21 cellular contexts compared by ENCODE assay signal in the genomic region with DNA sequence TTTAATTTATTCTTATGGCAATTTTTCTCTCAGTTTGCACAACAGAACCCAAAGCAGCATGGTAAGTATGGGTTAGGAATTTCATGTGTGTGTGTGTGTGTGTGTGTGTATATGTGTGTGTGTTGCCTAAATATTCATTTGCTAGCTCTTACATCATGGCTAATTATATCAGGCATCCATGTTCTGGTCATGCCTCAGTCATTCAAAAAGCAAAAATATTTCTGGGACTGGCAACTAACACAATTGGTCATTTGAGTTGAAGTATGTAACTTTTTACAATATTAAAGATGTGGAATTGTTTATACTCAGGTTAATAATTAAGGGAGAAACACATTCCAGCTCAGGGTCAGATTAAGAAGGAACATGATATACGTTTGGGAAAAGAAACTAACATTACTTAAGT.
"Had no signal": no experiment of that assay in that cellular context is flagged by ENCODE, and none has a peak within 500 bp of the region (broad histone marks: within the 10 kb centered on the region; RNA-seq: fewer than 3 reads in every experiment).

No MANE protein-coding gene starts in this region.

- H3K9me3 Mint-ChIP-seq: activated CD4-positive, alpha-beta T cell treated with anti-CD3 and anti-CD28 coated beads, Interleukin-2, amount 10 ng/mL, durations not matched to agents 7 days and 5 days; activated naive CD4-positive, alpha-beta T cell treated with anti-CD3 and anti-CD28 coated beads, Interleukin-2, amount 10 ng/mL, durations not matched to agents 7 days and 5 days; activated naive CD8-positive, alpha-beta T cell treated with anti-CD3 and anti-CD28 coated beads, Interleukin-2, amount 50 U/mL, for 24 hours; activated T-cell treated with anti-CD3 and anti-CD28 coated beads, Interleukin-2, amount 50 U/mL, for 4 hours; T-cell had no signal

- H3K36me3 ChIP-seq: colonic mucosa, right atrium auricular region, stomach had no signal

- H3K4me1 Mint-ChIP-seq: activated CD4-positive, alpha-beta T cell treated with anti-CD3 and anti-CD28 coated beads, Interleukin-2, amount 10 ng/mL, durations not matched to agents 7 days and 5 days; activated naive CD4-positive, alpha-beta T cell treated with anti-CD3 and anti-CD28 coated beads, Interleukin-2, amount 10 ng/mL, durations not matched to agents 7 days and 5 days; activated naive CD8-positive, alpha-beta T cell treated with anti-CD3 and anti-CD28 coated beads, Interleukin-2, amount 50 U/mL, for 24 hours; central memory CD8-positive, alpha-beta T cell; T-cell had no signal

- H3K36me3 Mint-ChIP-seq: activated naive CD4-positive, alpha-beta T cell treated with anti-CD3 and anti-CD28 coated beads, Interleukin-2, amount 10 ng/mL, durations not matched to agents 7 days and 5 days; mesothelial cell of epicardium; T-cell had no signal

- H3K27ac Mint-ChIP-seq: activated CD4-positive, alpha-beta T cell treated with anti-CD3 and anti-CD28 coated beads, Interleukin-2, amount 10 ng/mL, durations not matched to agents 7 days and 5 days; activated CD8-positive, alpha-beta T cell treated with anti-CD3 and anti-CD28 coated beads, Interleukin-2, amount 10 ng/mL, durations not matched to agents 7 days and 5 days; activated naive CD4-positive, alpha-beta T cell treated with anti-CD3 and anti-CD28 coated beads, Interleukin-2, amount 10 ng/mL, durations not matched to agents 7 days and 5 days; activated naive CD8-positive, alpha-beta T cell treated with anti-CD3 and anti-CD28 coated beads, Interleukin-2, amount 50 U/mL, for 24 hours; mesothelial cell of epicardium; T-cell had no signal

- H3K4me3 ChIP-seq: colonic mucosa, right atrium auricular region, skin epidermis, stomach had no signal

- H3K4me3 Mint-ChIP-seq: activated CD4-positive, alpha-beta T cell treated with anti-CD3 and anti-CD28 coated beads, Interleukin-2, amount 10 ng/mL, durations not matched to agents 7 days and 5 days; activated CD8-positive, alpha-beta T cell treated with anti-CD3 and anti-CD28 coated beads, Interleukin-2, amount 10 ng/mL, durations not matched to agents 7 days and 5 days; activated naive CD4-positive, alpha-beta T cell treated with anti-CD3 and anti-CD28 coated beads, Interleukin-2, amount 10 ng/mL, durations not matched to agents 7 days and 5 days; activated naive CD8-positive, alpha-beta T cell treated with anti-CD3 and anti-CD28 coated beads, Interleukin-2, amount 50 U/mL, for 24 hours; activated T-cell treated with anti-CD3 and anti-CD28 coated beads, Interleukin-2, amount 50 U/mL, for 4 hours; central memory CD8-positive, alpha-beta T cell; mesothelial cell of epicardium; T-cell had no signal

- H3K9me3 ChIP-seq: colonic mucosa, right atrium auricular region, stomach had no signal

- H3K27me3 Mint-ChIP-seq: activated CD4-positive, alpha-beta T cell treated with anti-CD3 and anti-CD28 coated beads, Interleukin-2, amount 10 ng/mL, durations not matched to agents 7 days and 5 days; activated naive CD4-positive, alpha-beta T cell treated with anti-CD3 and anti-CD28 coated beads, Interleukin-2, amount 10 ng/mL, durations not matched to agents 7 days and 5 days; activated naive CD8-positive, alpha-beta T cell treated with anti-CD3 and anti-CD28 coated beads, Interleukin-2, amount 50 U/mL, for 24 hours; central memory CD8-positive, alpha-beta T cell; T-cell had no signal

- H3K4me1 ChIP-seq: colonic mucosa, right atrium auricular region had no signal

- H3K27ac ChIP-seq: colonic mucosa, right atrium auricular region, skin epidermis had no signal

- H3K27me3 ChIP-seq: colonic mucosa, right atrium auricular region, stomach had no signal

- DNase-seq: activated CD4-positive, alpha-beta T cell treated with anti-CD3 and anti-CD28 coated beads, Interleukin-2, amount 10 ng/mL, durations not matched to agents 7 days and 5 days; activated CD8-positive, alpha-beta T cell treated with anti-CD3 and anti-CD28 coated beads, Interleukin-2, amount 10 ng/mL, durations not matched to agents 7 days and 5 days; activated effector memory CD4-positive, alpha-beta T cell treated with Interleukin-2 at 50 U/mL for 16 hours; activated naive CD4-positive, alpha-beta T cell treated with anti-CD3 and anti-CD28 coated beads, Interleukin-2, amount 10 ng/mL, durations not matched to agents 7 days and 5 days; activated naive CD8-positive, alpha-beta T cell treated with anti-CD3 and anti-CD28 coated beads, Interleukin-2, amount 50 U/mL, for 24 hours; activated T-cell treated with anti-CD3 and anti-CD28 coated beads, Interleukin-2, amount 50 U/mL, for 4 hours; aorta; colonic mucosa; erythroblast; foreskin melanocyte; head of caudate nucleus; occipital lobe; stimulated activated CD4-positive, alpha-beta T cell treated with anti-CD3 and anti-CD28 coated beads, Interleukin-15, amount 100 ng/mL, for 24 hours; stimulated activated CD4-positive, alpha-beta T cell treated with anti-CD3 and anti-CD28 coated beads, Interleukin-4, amount 100 ng/mL, for 1 hour; stomach; T-cell; trophoblast cell had no signal

- ATAC-seq: activated CD8-positive, alpha-beta T cell treated with anti-CD3 and anti-CD28 coated beads, Interleukin-2, amount 10 ng/mL, durations not matched to agents 7 days and 5 days; activated naive CD8-positive, alpha-beta T cell treated with anti-CD3 and anti-CD28 coated beads, Interleukin-2, amount 50 U/mL, for 24 hours; activated T-cell treated with anti-CD3 and anti-CD28 coated beads, Interleukin-2, amount 50 U/mL, for 4 hours; T-cell had no signal
